In genomic region chr21:38268859-38269566, GRCh38 we compare ENCODE assay signal across 12 cellular contexts. TPM values are rescaled to one million over a fixed set of nuclear protein-coding genes. Genes with fewer than 3 reads are reported as not detected.
DNase-seq lines count a peak whose midpoint lies in the region; ATAC-seq and TF ChIP-seq lines count a peak whose summit lies in the region.
"Had no signal": no experiment of that assay in that cellular context is flagged by ENCODE, and none has a peak within 500 bp of the region (broad histone marks: within the 10 kb centered on the region; RNA-seq: fewer than 3 reads in every experiment).

No MANE protein-coding gene starts in this region.

- DNase-seq in IMR-90 (no peak), mucosa of descending colon (no peak), cardiac septum (ENCODE audit: low spot score) (no peak), spleen (no peak), sigmoid colon (no peak), HuH-7.5 (ENCODE audit: low spot score) (no peak)
- DNase-seq: activated effector memory CD4-positive, alpha-beta T cell treated with Interleukin-2 at 50 U/mL for 16 hours; COR-L47; NCI-H524; right cardiac atrium had no signal

- H3K36me3 ChIP-seq in IMR-90 (ENCODE audit: control insufficient read depth, insufficient read depth, low read length) = no peaks in the 10 kb centered on the region
- no peaks in the 10 kb centered on the region for H3K36me3 ChIP-seq in mucosa of descending colon (ENCODE audit: low read depth)
- H3K36me3 ChIP-seq in spleen = no peaks in the 10 kb centered on the region
- H3K36me3 ChIP-seq in sigmoid colon = no peaks in the 10 kb centered on the region

- peaks cover 18% of the 10 kb centered on the region for H3K9me1 ChIP-seq in IMR-90 (ENCODE audit: insufficient read depth, low read length)

- H2BK15ac ChIP-seq in IMR-90 (ENCODE audit: low read depth, low read length) = peak overlapping the region; percentile 83; the same call in 2 of the 3 replicates

- in situ Hi-C loops in IMR-90 (cut with MboI; ENCODE audit: low sequenced_read_pairs) = no loop called here

- H3K56ac ChIP-seq in IMR-90 (ENCODE audit: extremely low read depth, insufficient read depth, low read length) = peak overlapping the region; percentile 58; the same call in 1 of the 2 replicates

- dilution Hi-C loops in IMR-90 (cut with HindIII; ENCODE audit: low sequenced_read_pairs, unreplicated experiment) = no loop called here

- peak overlapping the region; percentile 86 for H2AK5ac ChIP-seq in IMR-90 (ENCODE audit: low read depth, low read length)

- H2BK5ac ChIP-seq in IMR-90 (ENCODE audit: low read depth, low read length, poor library complexity, severe bottlenecking) = peak overlapping the region; percentile 18

- H3K18ac ChIP-seq in IMR-90 (ENCODE audit: low read depth, low read length) = peak overlapping the region; percentile 45

- peak overlapping the region; percentile 70 for H2BK20ac ChIP-seq in IMR-90 (ENCODE audit: low read depth, low read length)

- no peak overlapping the region for H3K4me3 ChIP-seq in IMR-90 (ENCODE audit: insufficient read depth, low read depth, low read length)
- H3K4me3 ChIP-seq in mucosa of descending colon = no peak overlapping the region
- no peak overlapping the region for H3K4me3 ChIP-seq in spleen
- no peak overlapping the region for H3K4me3 ChIP-seq in sigmoid colon

- H2AK9ac ChIP-seq in IMR-90 (replicated peaks; ENCODE audit: low read depth, low read length, poor library complexity) = peak overlapping the region; percentile 59

- POLR2A ChIA-PET in IMR-90 (lab: Charles Lee; ENCODE audit: unreplicated experiment) = no interaction called here

- TF ChIP-seq POLR2A in IMR-90 (IDR thresholded peaks at IDR 0.05; ENCODE audit: low read depth, low read length) (no peak), spleen (IDR thresholded peaks at IDR 0.05) (no peak), sigmoid colon (IDR thresholded peaks at IDR 0.05) (no peak)

- peak overlapping the region; percentile 95 for H3K4ac ChIP-seq in IMR-90 (ENCODE audit: low read depth, low read length)

- no peak for TF ChIP-seq RAD21 in IMR-90 (IDR thresholded peaks at IDR 0.05; ENCODE audit: low read length)

- H4K91ac ChIP-seq in IMR-90 (ENCODE audit: insufficient read depth, low read depth, low read length) = peak overlapping the region; percentile 85

- no peak for TF ChIP-seq EP300 in sigmoid colon (IDR thresholded peaks at IDR 0.05)

- H3K9ac ChIP-seq in IMR-90 (ENCODE audit: low read depth, low read length) = no peak overlapping the region

- WGBS in IMR-90 (ENCODE audit: extremely low coverage in 2 of 2, insufficient read length in 1 of 2), 2 experiments = no CpG with 5 or more reads among the region's 5 CpGs
- WGBS in spleen, 5 donors = 72 to 86% (median 77%) methylated on average over 5 of the region's 5 CpGs
- WGBS in sigmoid colon, 2 donors = 56 to 66% methylated on average over 5 of the region's 5 CpGs

- peak overlapping the region; percentile 62 for H4K5ac ChIP-seq in IMR-90 (ENCODE audit: low read depth, low read length)

- H3K4me1 ChIP-seq in IMR-90 (ENCODE audit: control insufficient read depth, insufficient read depth, low read length) (peaks cover 23% of the 10 kb centered on the region), mucosa of descending colon (ENCODE audit: low read depth) (peaks cover 4% of the 10 kb centered on the region), spleen (peaks cover 0 to 20% (median 2%) of the 10 kb centered on the region in 6 donors), sigmoid colon (no peaks in the 10 kb centered on the region)

- H3K23ac ChIP-seq in IMR-90 (ENCODE audit: low read depth, low read length) = peak overlapping the region; percentile 70

- ATAC-seq in GM18517 (IDR thresholded peaks at IDR 0.05; ENCODE audit: unreplicated experiment) = peak; percentile 28
- peak; percentile 30 for ATAC-seq in GM21515 (IDR thresholded peaks at IDR 0.05; ENCODE audit: unreplicated experiment)
- ATAC-seq in IMR-90 (ENCODE audit: low read depth) = no peak
- ATAC-seq in mucosa of descending colon = peak; percentile 18
- ATAC-seq: right cardiac atrium had no signal

- intact Hi-C loops in IMR-90 (cut with micrococcal nuclease) (loop anchor here (10.0 kb wide), 1 partner anchor 814 kb away; no protein-coding TSS in a partner anchor), mucosa of descending colon (cut with DNase I, micrococcal nuclease) (no loop called here), cardiac septum (cut with DNase I) (no loop called here), spleen (cut with DNase I; ENCODE audit: low total_unique reads) (no loop called here), sigmoid colon (cut with DNase I) (no loop called here)

- H3K79me1 ChIP-seq in IMR-90 (ENCODE audit: low read depth in 1 of 2, low read length in 2 of 2) = no peaks in the 10 kb centered on the region

- BruUV-seq in IMR-90 (replicated peaks; lab: Mats Ljungman, UMichigan) = no TSS peak

- H4K8ac ChIP-seq in IMR-90 (ENCODE audit: low read depth in 2 of 2, low read length in 2 of 2) = peak overlapping the region; percentile 65 to 89

- H4K20me1 ChIP-seq in IMR-90 (ENCODE audit: insufficient read depth, low read length) = no peaks in the 10 kb centered on the region

- peak overlapping the region; percentile 35 for H2AFZ ChIP-seq in IMR-90 (replicated peaks; ENCODE audit: low read length, poor library complexity)

- H3K14ac ChIP-seq in IMR-90 (replicated peaks; ENCODE audit: low read depth, low read length) = peak overlapping the region; percentile 92

- no peak for TF ChIP-seq CTCF in IMR-90 (conservative IDR thresholded peaks at IDR 0.05; ENCODE audit: low read depth, low read length)
- TF ChIP-seq CTCF in mucosa of descending colon (IDR thresholded peaks at IDR 0.05) = no peak
- no peak for TF ChIP-seq CTCF in spleen (IDR thresholded peaks at IDR 0.05 in 8 of 11, conservative IDR thresholded peaks at IDR 0.05 in 3 of 11)
- no peak for TF ChIP-seq CTCF in sigmoid colon (IDR thresholded peaks at IDR 0.05)

- H3K9me3 ChIP-seq in IMR-90 (ENCODE audit: control insufficient read depth, insufficient read depth, low read length) = no peaks in the 10 kb centered on the region
- H3K9me3 ChIP-seq in mucosa of descending colon = no peaks in the 10 kb centered on the region
- no peaks in the 10 kb centered on the region for H3K9me3 ChIP-seq in spleen
- no peaks in the 10 kb centered on the region for H3K9me3 ChIP-seq in sigmoid colon

- no peak overlapping the region for H3K4me2 ChIP-seq in IMR-90 (ENCODE audit: low read depth, low read length)

- H2BK120ac ChIP-seq in IMR-90 (ENCODE audit: low read depth, low read length) = peak overlapping the region; percentile 93

- H3K27me3 ChIP-seq in IMR-90 (ENCODE audit: control insufficient read depth, insufficient read depth, low read length) (no peaks in the 10 kb centered on the region), spleen (replicated peaks in 1 of 7) (peaks cover 0 to 3% (median 0%) of the 10 kb centered on the region in 7 donors), sigmoid colon (peaks cover 0 to 4% (median 0%) of the 10 kb centered on the region in 3 donors)

- H3K27ac ChIP-seq in IMR-90 (ENCODE audit: insufficient read depth, low read length) (no peak overlapping the region), spleen (peak overlapping the region in 2 of 8 donors; percentile 61 to 67), sigmoid colon (no peak overlapping the region)

- CTCF ChIA-PET in IMR-90 (lab: Yijun Ruan, JAX) = interaction anchor here (1.1 kb wide), 1 partner anchor 65 kb away, joined by 4 read pairs; no protein-coding TSS in a partner anchor

TF ChIP-seq in IMR-90, 13 proteins besides CTCF, POLR2A, EP300 and RAD21:
- TF ChIP-seq RFX5 (IDR thresholded peaks at IDR 0.05; ENCODE audit: low read depth, low read length) (no peak), RCOR1 (IDR thresholded peaks at IDR 0.05; ENCODE audit: insufficient replicate concordance, low read length) (no peak), ELK1 (IDR thresholded peaks at IDR 0.05; ENCODE audit: borderline replicate concordance, low read depth, low read length) (no peak), MXI1 (IDR thresholded peaks at IDR 0.05; ENCODE audit: borderline replicate concordance, low read depth, low read length) (no peak), CHD1 (IDR thresholded peaks at IDR 0.05; ENCODE audit: low read depth, low read length) (no peak), MAFK (IDR thresholded peaks at IDR 0.05; ENCODE audit: low read depth, low read length) (no peak), MAZ (IDR thresholded peaks at IDR 0.05; ENCODE audit: borderline replicate concordance, low read depth, low read length) (no peak), USF2 (IDR thresholded peaks at IDR 0.05; ENCODE audit: low read depth, low read length) (no peak), BHLHE40 (IDR thresholded peaks at IDR 0.05; ENCODE audit: low read depth, low read length) (no peak), CEBPB (IDR thresholded peaks at IDR 0.05; ENCODE audit: low read depth, low read length) (no peak)

RNA-seq across cellular contexts. Expression of gene KCNJ15, which starts 12.2 kb away (rescaled TPM):
- total RNA-seq in IMR-90 (2012; rRNA removed) = under 0.01 TPM in 2 replicates
- 0.07 TPM in 1 of 2 replicates, not detected in the other for polyA plus RNA-seq in IMR-90 (2012; rRNA removed)
- polyA plus RNA-seq in IMR-90 (2012; cell fraction: cytosol; rRNA removed) = not detected in 2 replicates
- 0.11 TPM in 1 of 2 replicates, not detected in the other for polyA plus RNA-seq in IMR-90 (2012; cell fraction: nucleus; rRNA removed; ENCODE audit: low replicate concordance)
- under 1 TPM in 2 of 3 donors, not detected in 1; 0.44 to 0.77 TPM for total RNA-seq in mucosa of descending colon
- total RNA-seq in cardiac septum = 1.2 TPM
- total RNA-seq in spleen = 10 to 100 TPM in 6 of 7 donors, 1 to 10 TPM in 1; 8.9 to 45.6 (median 20.6) TPM
- polyA plus RNA-seq in spleen = 1 to 10 TPM in 2 of 3 donors, under 1 TPM in 1; 0.27 to 2.1 (median 1.3) TPM
- total RNA-seq in sigmoid colon = under 1 TPM in 1 of 4 donors, not detected in 3; 0.49 TPM
- polyA plus RNA-seq in sigmoid colon = under 1 TPM in 2 of 3 donors, not detected in 1; 0.22 to 0.60 TPM
